Comparison of ENCODE assay signal across 8 cellular contexts in genomic region chr19:37317403-37318209, GRCh38. TPM values are rescaled to one million over a fixed set of nuclear protein-coding genes. Genes with fewer than 3 reads are reported as not detected.
DNase-seq lines count a peak whose midpoint lies in the region; ATAC-seq, FAIRE-seq and TF ChIP-seq lines count a peak whose summit lies in the region.

No MANE protein-coding gene starts in this region.

- H3K27ac Mint-ChIP-seq in chondrocyte (ENCODE audit: unreplicated experiment) = peak overlapping the region; percentile 94

- intact Hi-C loops in kidney (cut with DNase I) = no loop called here

- no peaks in the 10 kb centered on the region for H3K27me3 Mint-ChIP-seq in chondrocyte (ENCODE audit: low read depth)

- ATAC-seq in GM19025 (IDR thresholded peaks at IDR 0.05; ENCODE audit: low read depth, unreplicated experiment) = peak; percentile 96
- peak; percentile 97 for ATAC-seq in HG03342 (IDR thresholded peaks at IDR 0.05; ENCODE audit: unreplicated experiment)

- H3K4me3 Mint-ChIP-seq in chondrocyte (ENCODE audit: unreplicated experiment) = peak overlapping the region; percentile 97

- H3K4me1 ChIP-seq in kidney (ENCODE audit: control insufficient read depth in 1 of 2, insufficient read depth in 1 of 2, low read depth in 1 of 2, low read length in 2 of 2) = peaks cover 0 to 4% of the 10 kb centered on the region in 2 donors

- peaks cover 13% of the 10 kb centered on the region for H3K9me3 Mint-ChIP-seq in chondrocyte (ENCODE audit: low read depth)

- H3K4me1 Mint-ChIP-seq in chondrocyte (ENCODE audit: low read depth) = peaks cover 33% of the 10 kb centered on the region

- peak; percentile 99 for FAIRE-seq in kidney (lab: Jason Lieb, UNC)

- no peaks in the 10 kb centered on the region for H3K9me3 ChIP-seq in kidney (ENCODE audit: control insufficient read depth in 1 of 2, low read length in 2 of 2)

- peak overlapping the region; percentile 84 to 92 for H3K9ac ChIP-seq in kidney (ENCODE audit: low read length in 2 of 2)

- peaks cover 0 to 5% of the 10 kb centered on the region in 2 donors for H3K36me3 ChIP-seq in kidney (ENCODE audit: control insufficient read depth in 1 of 2, insufficient read depth in 2 of 2, low read length in 2 of 2)

- H3K36me3 Mint-ChIP-seq in chondrocyte (ENCODE audit: low read depth) = peaks cover 3% of the 10 kb centered on the region

- DNase-seq in AG20443 (ENCODE audit: low spot score) (peak; percentile 95), NCI-H446 (lab: John Stamatoyannopoulos, UW) (peak; percentile 89 to 96), chondrocyte (ENCODE audit: low spot score) (peak; percentile 97), kidney (peak; percentile 98)
- peak; percentile 91 for DNase-seq in activated CD4-positive, CD25-positive, alpha-beta regulatory T cell treated with anti-CD3 and anti-CD28 coated beads, Interleukin-2, amount 50 U/mL, for 72 hours
- DNase-seq in stimulated activated CD4-positive, alpha-beta T cell treated with anti-CD3 and anti-CD28 coated beads, Interleukin-15, amount 100 ng/mL, for 24 hours = peak; percentile 92

- peak overlapping the region; percentile 96 to 97 for H3K4me3 ChIP-seq in kidney (ENCODE audit: low read length in 2 of 2)

- TF ChIP-seq CTCF in chondrocyte (IDR thresholded peaks at IDR 0.05) = peak; percentile 73
- TF ChIP-seq CTCF in kidney (IDR thresholded peaks at IDR 0.05; ENCODE audit: borderline replicate concordance, extremely low read depth, insufficient read depth) = peak; percentile 30

- H3K27ac ChIP-seq in kidney (ENCODE audit: low read depth in 2 of 2, low read length in 2 of 2) = peak overlapping the region; percentile 84 to 93

RNA-seq across cellular contexts. Expression of gene ZNF527, which starts 53.3 kb away (rescaled TPM):
- total RNA-seq in chondrocyte = 5.4 to 7.4 TPM (median 5.8 TPM) in 3 replicates
- total RNA-seq in kidney = 8.2 TPM
- polyA plus RNA-seq in kidney (ENCODE audit: insufficient read depth, low read depth, low replicate concordance) = 3.6 TPM

Comparison
In these comparisons a context has a peak if more than half of its experiments do, and no peak if none do; other contexts are left out.
1. Peak in every context shown above with its lines: DNase-seq, ATAC-seq, H3K4me3 ChIP-seq and H3K27ac ChIP-seq.